8 cellular contexts compared by ENCODE assay signal in the genomic region with DNA sequence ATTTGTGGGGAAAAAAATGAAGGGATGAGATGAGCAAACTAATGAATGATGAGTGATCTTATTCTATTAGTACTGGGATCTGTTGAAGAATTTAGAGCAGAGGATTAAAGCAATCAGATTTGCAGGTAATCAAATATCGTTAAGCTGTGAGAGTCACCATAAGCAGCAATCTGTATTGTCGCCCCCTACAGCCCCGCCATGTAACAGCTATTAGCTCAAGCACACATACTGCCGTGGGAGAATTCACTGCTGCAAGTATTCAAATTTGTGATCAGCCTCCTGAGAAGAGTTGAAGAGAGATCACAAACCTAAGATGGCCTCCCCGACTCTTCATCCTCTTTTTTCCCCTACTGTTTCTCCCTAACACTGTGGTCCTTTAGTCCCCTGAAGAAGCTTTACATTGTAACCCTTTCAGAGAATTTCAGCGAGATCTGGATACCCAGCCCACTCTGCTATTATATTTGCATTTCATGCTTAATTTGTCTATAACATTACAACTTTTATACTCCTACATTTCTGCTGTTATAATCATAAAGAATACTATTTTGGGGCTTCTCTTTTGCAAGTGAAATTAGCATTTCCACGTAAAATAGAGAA. TPM values are rescaled to one million over a fixed set of nuclear protein-coding genes. Genes with fewer than 3 reads are reported as not detected.
DNase-seq lines count a peak whose midpoint lies in the region; ATAC-seq and TF ChIP-seq lines count a peak whose summit lies in the region.

No MANE protein-coding gene starts in this region.

- no peak overlapping the region for H3K27ac Mint-ChIP-seq in MCF 10A (ENCODE audit: low read depth, unreplicated experiment)
- H3K27ac Mint-ChIP-seq in activated naive CD4-positive, alpha-beta T cell treated with anti-CD3 and anti-CD28 coated beads for 36 hours = no peak overlapping the region
- no peak overlapping the region for H3K27ac Mint-ChIP-seq in stimulated activated effector memory CD8-positive, alpha-beta T cell treated with anti-CD3 and anti-CD28 coated beads, Interleukin-12 subunit alpha, Interleukin-12 subunit beta, amount 100 ng/mL, for 72 hours

- peaks cover 0 to 14% of the 10 kb centered on the region in 2 donors for H3K9me3 ChIP-seq in breast epithelium
- no peaks in the 10 kb centered on the region for H3K9me3 ChIP-seq in effector memory CD4-positive, alpha-beta T cell (ENCODE audit: control insufficient read depth, low read length)

- no peaks in the 10 kb centered on the region for H3K36me3 ChIP-seq in breast epithelium
- no peaks in the 10 kb centered on the region for H3K36me3 ChIP-seq in effector memory CD4-positive, alpha-beta T cell (ENCODE audit: control insufficient read depth, insufficient read depth, low read length)

- no peak overlapping the region for H3K27ac ChIP-seq in breast epithelium
- H3K27ac ChIP-seq in effector memory CD4-positive, alpha-beta T cell (ENCODE audit: insufficient read depth, low read length, poor library complexity, severe bottlenecking) = no peak overlapping the region

- no peaks in the 10 kb centered on the region for H3K4me1 ChIP-seq in breast epithelium
- no peaks in the 10 kb centered on the region for H3K4me1 ChIP-seq in effector memory CD4-positive, alpha-beta T cell (ENCODE audit: control insufficient read depth, insufficient read depth, low read length, poor library complexity, severe bottlenecking)

- POLR2A ChIA-PET in MCF 10A (lab: Yijun Ruan, JAX) = interaction anchor here (0.6 kb wide), 1 partner anchor 104 kb away, joined by 3 read pairs; no protein-coding TSS in a partner anchor

- ATAC-seq in stimulated activated effector memory CD8-positive, alpha-beta T cell treated with anti-CD3 and anti-CD28 coated beads, Interleukin-12 subunit alpha, Interleukin-12 subunit beta, amount 100 ng/mL, for 72 hours = peak; percentile 61
- ATAC-seq in HG02588 (IDR thresholded peaks at IDR 0.05; ENCODE audit: unreplicated experiment) = no peak

- TF ChIP-seq CTCF in MCF 10A (IDR thresholded peaks at IDR 0.05; ENCODE audit: unreplicated experiment) (peak; percentile 36), breast epithelium (IDR thresholded peaks at IDR 0.05) (peak in 1 of 3 donors; percentile 18)

- BruUV-seq in MCF 10A (replicated peaks; lab: Mats Ljungman, UMichigan) = no TSS peak

- peaks cover 58% of the 10 kb centered on the region for H3K27me3 Mint-ChIP-seq in MCF 10A (ENCODE audit: insufficient read depth, unreplicated experiment)
- peaks cover 9% of the 10 kb centered on the region for H3K27me3 Mint-ChIP-seq in activated naive CD4-positive, alpha-beta T cell treated with anti-CD3 and anti-CD28 coated beads for 36 hours (ENCODE audit: low read depth)

- CTCF ChIA-PET in MCF 10A (lab: Yijun Ruan, JAX) = interaction anchor here (0.6 to 1.8 kb wide), 3 partner anchors 8 to 816 kb away, joined by 3 read pairs; no protein-coding TSS in a partner anchor
- CTCF ChIA-PET in activated naive CD4-positive, alpha-beta T cell treated with anti-CD3 and anti-CD28 coated beads for 36 hours (lab: Charles Lee) = interaction anchor here (0.8 to 1.6 kb wide), 9 partner anchors 24 to 215 kb away, joined by 3 to 5 read pairs (median 4); no protein-coding TSS in a partner anchor

- no peak overlapping the region for H3K4me3 ChIP-seq in breast epithelium
- H3K4me3 ChIP-seq in effector memory CD4-positive, alpha-beta T cell (ENCODE audit: insufficient read depth, low read depth, low read length, poor library complexity, severe bottlenecking) = no peak overlapping the region

- DNase-seq in MCF 10A (ENCODE audit: unreplicated experiment) (peak; percentile 40), breast epithelium (ENCODE audit: low spot score in 2 of 2) (no peak), NCI-H460 (ENCODE audit: extremely low read depth, low read depth) (peak; percentile 11), inferior parietal cortex (ENCODE audit: extremely low spot score) (peak; percentile 37)
- DNase-seq in activated naive CD4-positive, alpha-beta T cell treated with anti-CD3 and anti-CD28 coated beads for 36 hours = peak; percentile 65
- no peak for DNase-seq in stimulated activated effector memory CD8-positive, alpha-beta T cell treated with anti-CD3 and anti-CD28 coated beads, Interleukin-12 subunit alpha, Interleukin-12 subunit beta, amount 100 ng/mL, for 72 hours (ENCODE audit: low spot score in 2 of 2)
- DNase-seq in effector memory CD4-positive, alpha-beta T cell = no peak

- intact Hi-C loops in MCF 10A (cut with micrococcal nuclease) = no loop called here
- intact Hi-C loops in breast epithelium (cut with DNase I; ENCODE audit: low total_unique reads) = no loop called here
- intact Hi-C loops in activated naive CD4-positive, alpha-beta T cell treated with anti-CD3 and anti-CD28 coated beads for 36 hours (cut with micrococcal nuclease) = no loop called here

- no peak for TF ChIP-seq POLR2A in breast epithelium (IDR thresholded peaks at IDR 0.05)

- H3K4me3 Mint-ChIP-seq in MCF 10A (ENCODE audit: unreplicated experiment) = no peak overlapping the region
- H3K4me3 Mint-ChIP-seq in activated naive CD4-positive, alpha-beta T cell treated with anti-CD3 and anti-CD28 coated beads for 36 hours = no peak overlapping the region
- H3K4me3 Mint-ChIP-seq in stimulated activated effector memory CD8-positive, alpha-beta T cell treated with anti-CD3 and anti-CD28 coated beads, Interleukin-12 subunit alpha, Interleukin-12 subunit beta, amount 100 ng/mL, for 72 hours = no peak overlapping the region

- H3K4me1 Mint-ChIP-seq in MCF 10A (ENCODE audit: insufficient read depth, unreplicated experiment) = peaks cover under 1% of the 10 kb centered on the region
- peaks cover 16% of the 10 kb centered on the region for H3K4me1 Mint-ChIP-seq in activated naive CD4-positive, alpha-beta T cell treated with anti-CD3 and anti-CD28 coated beads for 36 hours (ENCODE audit: low read depth)
- H3K4me1 Mint-ChIP-seq in stimulated activated effector memory CD8-positive, alpha-beta T cell treated with anti-CD3 and anti-CD28 coated beads, Interleukin-12 subunit alpha, Interleukin-12 subunit beta, amount 100 ng/mL, for 72 hours = no peaks in the 10 kb centered on the region

- no peaks in the 10 kb centered on the region for H3K36me3 Mint-ChIP-seq in MCF 10A (ENCODE audit: insufficient read depth, unreplicated experiment)
- H3K36me3 Mint-ChIP-seq in activated naive CD4-positive, alpha-beta T cell treated with anti-CD3 and anti-CD28 coated beads for 36 hours (ENCODE audit: low read depth) = peaks cover 6% of the 10 kb centered on the region
- H3K36me3 Mint-ChIP-seq in stimulated activated effector memory CD8-positive, alpha-beta T cell treated with anti-CD3 and anti-CD28 coated beads, Interleukin-12 subunit alpha, Interleukin-12 subunit beta, amount 100 ng/mL, for 72 hours = no peaks in the 10 kb centered on the region

- peaks cover 0 to 4% of the 10 kb centered on the region in 2 donors for H3K27me3 ChIP-seq in breast epithelium
- H3K27me3 ChIP-seq in effector memory CD4-positive, alpha-beta T cell (replicated peaks; ENCODE audit: control insufficient read depth, insufficient read depth, low read length, poor library complexity, severe bottlenecking) = no peaks in the 10 kb centered on the region

- peaks cover 12% of the 10 kb centered on the region for H3K9me3 Mint-ChIP-seq in MCF 10A (ENCODE audit: unreplicated experiment)
- peaks cover 11% of the 10 kb centered on the region for H3K9me3 Mint-ChIP-seq in activated naive CD4-positive, alpha-beta T cell treated with anti-CD3 and anti-CD28 coated beads for 36 hours
- peaks cover 10% of the 10 kb centered on the region for H3K9me3 Mint-ChIP-seq in stimulated activated effector memory CD8-positive, alpha-beta T cell treated with anti-CD3 and anti-CD28 coated beads, Interleukin-12 subunit alpha, Interleukin-12 subunit beta, amount 100 ng/mL, for 72 hours

RNA-seq across cellular contexts. Expression of a gene that starts 28.5 kb away (rescaled TPM):
- not detected in 2 replicates for total RNA-seq in MCF 10A (2022)
- 1 to 10 TPM in 1 of 3 donors, under 1 TPM in 2; 0.15 to 1.1 (median 0.33) TPM for total RNA-seq in breast epithelium
- total RNA-seq in NCI-H460 (2014; rRNA removed; shearing (Covaris generic)) = not detected in 2 replicates
- not detected in 2 replicates for polyA plus RNA-seq in NCI-H460 (2014; cell fraction: nucleus; rRNA removed)
- not detected for total RNA-seq in activated naive CD4-positive, alpha-beta T cell treated with anti-CD3 and anti-CD28 coated beads for 36 hours

RNA-seq across cellular contexts. Expression of a gene that starts 59.9 kb away (rescaled TPM):
- total RNA-seq in MCF 10A (2022) = 2.2 and 2.9 TPM in 2 replicates
- 1 to 10 TPM; 5.4 to 9.0 (median 6.9) TPM for total RNA-seq in breast epithelium
- total RNA-seq in NCI-H460 (2014; rRNA removed; shearing (Covaris generic)) = 0.17 and 0.27 TPM in 2 replicates
- polyA plus RNA-seq in NCI-H460 (2014; cell fraction: nucleus; rRNA removed) = 0.04 and 0.81 TPM in 2 replicates
- 10 to 100 TPM; 11.4 to 12.0 TPM for total RNA-seq in activated naive CD4-positive, alpha-beta T cell treated with anti-CD3 and anti-CD28 coated beads for 36 hours

Comparison
In these comparisons a context has a peak if more than half of its experiments do, and no peak if none do; other contexts are left out.
1. DNase-seq: peak in MCF 10A (single experiment), NCI-H460 (single experiment), activated naive CD4-positive, alpha-beta T cell treated with anti-CD3 and anti-CD28 coated beads for 36 hours (single experiment) and inferior parietal cortex (single experiment); none in breast epithelium (0 of 2), stimulated activated effector memory CD8-positive, alpha-beta T cell treated with anti-CD3 and anti-CD28 coated beads, Interleukin-12 subunit alpha, Interleukin-12 subunit beta, amount 100 ng/mL, for 72 hours (0 of 2) and effector memory CD4-positive, alpha-beta T cell (0 of 3).